ENCODE assay signal across 8 cellular contexts in the genomic region with DNA sequence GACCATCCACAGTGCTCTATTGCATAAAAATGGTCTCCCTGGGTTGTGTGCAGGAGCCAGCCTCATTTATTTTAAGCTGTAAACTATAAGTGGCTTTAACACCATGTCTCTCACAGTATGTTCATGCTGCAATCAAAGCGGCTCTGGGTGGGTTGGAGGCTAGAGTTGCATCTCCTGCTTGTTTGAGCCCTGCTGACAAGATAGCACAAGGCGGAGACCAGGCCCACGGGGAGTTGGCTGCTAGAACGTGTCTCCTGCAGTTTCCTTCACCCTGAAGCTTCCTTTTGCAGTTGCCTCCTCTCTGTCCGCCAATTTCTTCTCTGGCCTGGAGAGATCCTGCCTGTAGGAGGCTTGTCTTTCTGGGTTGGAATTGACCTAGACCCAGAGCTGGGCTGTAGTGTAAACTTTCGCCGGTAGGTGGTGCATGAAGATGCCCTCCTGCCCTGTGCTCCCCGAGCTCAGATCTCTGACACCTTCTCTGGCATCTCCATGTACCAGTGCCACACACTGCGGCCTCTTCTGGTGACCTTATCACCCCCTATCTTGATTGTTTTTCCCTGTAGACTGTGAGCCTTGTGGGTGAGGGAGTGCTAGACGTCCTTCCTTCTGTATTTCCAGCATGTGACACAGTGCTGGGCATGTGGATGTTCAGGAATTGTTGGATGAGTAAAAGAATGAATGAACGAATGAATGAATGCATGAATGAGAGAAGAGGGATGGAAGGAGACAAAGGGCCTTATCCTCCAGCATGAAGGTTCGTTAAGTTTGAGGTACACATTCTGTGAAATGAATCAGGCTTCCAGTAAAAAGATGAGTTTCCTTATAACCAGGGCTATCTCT.
DNase-seq lines count a peak whose midpoint lies in the region; ATAC-seq, FAIRE-seq and TF ChIP-seq lines count a peak whose summit lies in the region.

No MANE protein-coding gene starts in this region.

- no peaks in the 10 kb centered on the region for H3K27me3 ChIP-seq in HL-60 (ENCODE audit: insufficient read depth, poor library complexity, severe bottlenecking)

- peak; percentile 41 for FAIRE-seq in D721Med (lab: Jason Lieb, UNC)
- no peak for FAIRE-seq in urothelium cell line (lab: Jason Lieb, UNC)

- no peak overlapping the region for H3K27ac ChIP-seq in HL-60 (replicated peaks)

- no peak overlapping the region for H3K4me3 ChIP-seq in HL-60 (replicated peaks; ENCODE audit: insufficient read depth, low read length)

- peak; percentile 81 for DNase-seq in D721Med (ENCODE audit: insufficient read length, low spot score)
- peak; percentile 47 to 71 for DNase-seq in HL-60 (ENCODE audit: low read depth in 1 of 2, low spot score in 1 of 2)
- DNase-seq in RPMI8226, result peak; percentile 82
- DNase-seq in activated effector memory CD4-positive, alpha-beta T cell treated with anti-CD3 and anti-CD28 coated beads, Interleukin-2, amount 50 U/mL, for 16 hours, result peak; percentile 91
- DNase-seq in germinal center (ENCODE audit: low spot score), result peak; percentile 87
- DNase-seq in pons (ENCODE audit: low spot score), result peak; percentile 64
- peak; percentile 56 for DNase-seq in urothelium cell line (ENCODE audit: low spot score)

- ATAC-seq in GM19463 (IDR thresholded peaks at IDR 0.05; ENCODE audit: unreplicated experiment), result peak; percentile 91

- TF ChIP-seq CTCF in D721Med (IDR thresholded peaks at IDR 0.05; ENCODE audit: insufficient read depth, missing control alignments) (peak; percentile 67), HL-60 (IDR thresholded peaks at IDR 0.05; ENCODE audit: insufficient read depth, low read length) (peak; percentile 78)
